In genomic region chr15:62440731-62441130, GRCh38 we compare ENCODE assay signal across 20 cellular contexts.
"Had no signal": no experiment of that assay in that cellular context is flagged by ENCODE, and none has a peak within 500 bp of the region (broad histone marks: within the 10 kb centered on the region; RNA-seq: fewer than 3 reads in every experiment).

No MANE protein-coding gene starts in this region.

- H3K27ac ChIP-seq: lower lobe of right lung, pancreas had no signal

- FAIRE-seq: astrocyte, pancreas had no signal

- H3K4me1 ChIP-seq: lower lobe of right lung, pancreas, spleen had no signal

- ATAC-seq: activated naive CD8-positive, alpha-beta T cell treated with anti-CD3 and anti-CD28 coated beads, Interleukin-2, amount 50 U/mL, for 24 hours; activated T-cell treated with anti-CD3 and anti-CD28 coated beads, Interleukin-2, amount 50 U/mL, for 4 hours; esophagus mucosa; left colon; lower lobe of right lung; natural killer cell; pancreas; sciatic nerve; SK-N-SH treated with all-trans-retinoic acid at 6 μM for 48 hours; stimulated activated memory B cell treated with anti-CD40 and anti-IgM and Interleukin-4, amounts not matched to agents 10 μg/mL and 1 μg/mL and 100 μg/mL, for 72 hours; T-cell had no signal

- H3K36me3 ChIP-seq: lower lobe of right lung, pancreas, spleen had no signal

- H3K27me3 ChIP-seq: pancreas, spleen had no signal

- DNase-seq: activated CD4-positive, alpha-beta T cell treated with anti-CD3 and anti-CD28 coated beads for 48 hours; activated CD4-positive, CD25-positive, alpha-beta regulatory T cell; activated CD8-positive, alpha-beta memory T cell treated with anti-CD3 and anti-CD28 coated beads, Interleukin-2, amount 50 U/mL, for 4 hours; activated effector memory CD4-positive, alpha-beta T cell treated with Interleukin-2 at 50 U/mL for 16 hours; activated naive CD4-positive, alpha-beta T cell treated with anti-CD3 and anti-CD28 coated beads, Interleukin-2, amount 10 ng/mL, durations not matched to agents 7 days and 5 days; activated naive CD8-positive, alpha-beta T cell treated with anti-CD3 and anti-CD28 coated beads, Interleukin-2, amount 50 U/mL, for 24 hours; activated T-cell treated with anti-CD3 and anti-CD28 coated beads, Interleukin-2, amount 50 U/mL, for 4 hours; effector CD8-positive, alpha-beta T cell; left colon; lower lobe of right lung; natural killer cell; pancreas; spleen; stimulated activated CD4-positive, alpha-beta T cell treated with anti-CD3 and anti-CD28 coated beads, Interleukin-4, amount 100 ng/mL, for 4 hours; T-cell had no signal

- H3K4me3 ChIP-seq: lower lobe of right lung, pancreas, spleen had no signal

- H3K9me3 ChIP-seq: lower lobe of right lung, pancreas, spleen had no signal
